ENCODE assay signal across 7 cellular contexts in genomic region chr2:174209325-174209724, GRCh38.
"Had no signal": no experiment of that assay in that cellular context is flagged by ENCODE, and none has a peak within 500 bp of the region (broad histone marks: within the 10 kb centered on the region; RNA-seq: fewer than 3 reads in every experiment).

No MANE protein-coding gene starts in this region.

- ATAC-seq: GM23338, HCT116, HepG2 had no signal

- H3K27ac ChIP-seq: HL-60 had no signal

- H2AFZ ChIP-seq: GM23338 had no signal

- DNase-seq: H9, HFFc6 had no signal

- H3K4me2 ChIP-seq: GM23338 had no signal

- FAIRE-seq: H1 had no signal

- H3K4me3 ChIP-seq: GM23338 had no signal
